Comparison of ENCODE assay signal across 1 cellular context in genomic region chr5:115487750-115488149, GRCh38.
TF ChIP-seq lines count a peak whose summit lies in the region.

No MANE protein-coding gene starts in this region.

TF ChIP-seq in GM12878, 131 proteins besides CTCF, POLR2A, EP300 and RAD21 (continued from another document):
- TF ChIP-seq KLF5 (IDR thresholded peaks at IDR 0.05; ENCODE audit: partially characterized antibody) (no peak), CBX5 (IDR thresholded peaks at IDR 0.05; ENCODE audit: low read depth) (no peak), TARDBP (IDR thresholded peaks at IDR 0.05; ENCODE audit: borderline replicate concordance) (no peak), PML (IDR thresholded peaks at IDR 0.05; ENCODE audit: low read length) (no peak), E2F8 (IDR thresholded peaks at IDR 0.05; ENCODE audit: low read depth, partially characterized antibody) (no peak), ZBTB40 (IDR thresholded peaks at IDR 0.05; ENCODE audit: borderline replicate concordance) (no peak), SUZ12 (IDR thresholded peaks at IDR 0.05; ENCODE audit: unreplicated experiment) (no peak), SREBF1 (IDR thresholded peaks at IDR 0.05; ENCODE audit: low read length) (no peak), TAF1 (IDR thresholded peaks at IDR 0.05; ENCODE audit: borderline replicate concordance, low read depth, low read length) (no peak), IKZF2 (IDR thresholded peaks at IDR 0.05) (peak; percentile 29 to 52; a peak in 2 of 4 replicates), GATAD2B (conservative IDR thresholded peaks at IDR 0.05; ENCODE audit: low read depth) (no peak), SIX5 (IDR thresholded peaks at IDR 0.05; ENCODE audit: low read depth, low read length, severe bottlenecking) (no peak), NR2C2 (IDR thresholded peaks at IDR 0.05; ENCODE audit: borderline replicate concordance, control insufficient read depth, insufficient read length, low read depth) (no peak), YY1 (IDR thresholded peaks at IDR 0.05; ENCODE audit: low read depth, low read length) (no peak), ZNF207 (IDR thresholded peaks at IDR 0.05; ENCODE audit: borderline replicate concordance) (no peak), SPI1 (IDR thresholded peaks at IDR 0.05; ENCODE audit: borderline replicate concordance, insufficient read depth, low read depth, low read length) (no peak), HSF1 (IDR thresholded peaks at IDR 0.05; ENCODE audit: low read depth, low read length) (no peak), ZNF384 (IDR thresholded peaks at IDR 0.05; ENCODE audit: borderline replicate concordance, low read depth, low read length) (no peak), NR2F1 (conservative IDR thresholded peaks at IDR 0.05) (no peak), WRNIP1 (IDR thresholded peaks at IDR 0.05; ENCODE audit: borderline replicate concordance, low read depth, low read length) (no peak), CREM (IDR thresholded peaks at IDR 0.05; ENCODE audit: low read depth) (peak; percentile 23; the same call in 1 of the 2 replicates), TCF7 (IDR thresholded peaks at IDR 0.05; ENCODE audit: borderline replicate concordance) (no peak), ZZZ3 (IDR thresholded peaks at IDR 0.05; ENCODE audit: control insufficient read depth, insufficient read length, low read depth) (no peak), BCL3 (IDR thresholded peaks at IDR 0.05; ENCODE audit: borderline replicate concordance, insufficient read depth, low read depth, low read length, poor library complexity, severe bottlenecking) (no peak), MTA2 (IDR thresholded peaks at IDR 0.05; ENCODE audit: low read depth) (no peak), POLR2AphosphoS5 (IDR thresholded peaks at IDR 0.05; ENCODE audit: low read length) (no peak), FOXM1 (IDR thresholded peaks at IDR 0.05; ENCODE audit: low read depth, low read length) (peak; percentile 82; the same call in 1 of the 2 replicates), JUND (IDR thresholded peaks at IDR 0.05; ENCODE audit: low read depth, low read length) (no peak), SIN3A (IDR thresholded peaks at IDR 0.05; ENCODE audit: low read depth, low read length) (no peak), SRF (IDR thresholded peaks at IDR 0.05; ENCODE audit: low read depth in 2 of 2, low read length in 2 of 2) (0 out of 4 replicates have a peak, but pooled peaks of 1 of the 2 experiments have one; percentile 26), BCL11A (IDR thresholded peaks at IDR 0.05; ENCODE audit: low read depth, low read length) (0 out of 2 replicates have a peak, but pooled peaks have one; percentile 43), ETV6 (conservative IDR thresholded peaks at IDR 0.05 in 1 of 2, IDR thresholded peaks at IDR 0.05 in 1 of 2; ENCODE audit: borderline replicate concordance in 1 of 2, low read depth in 1 of 2) (no peak), TCF12 (IDR thresholded peaks at IDR 0.05; ENCODE audit: low read depth, low read length) (no peak), RFX5 (IDR thresholded peaks at IDR 0.05; ENCODE audit: low read depth, low read length) (no peak), ZNF622 (IDR thresholded peaks at IDR 0.05) (no peak), BHLHE40 (IDR thresholded peaks at IDR 0.05; ENCODE audit: borderline replicate concordance in 1 of 2, low read depth in 2 of 2, low read length in 1 of 2) (no peak), ZSCAN29 (IDR thresholded peaks at IDR 0.05) (no peak), NRF1 (conservative IDR thresholded peaks at IDR 0.05; ENCODE audit: low read depth, low read length) (no peak), JUNB (IDR thresholded peaks at IDR 0.05) (peak; percentile 89)
- TF ChIP-seq, protein P1, sequence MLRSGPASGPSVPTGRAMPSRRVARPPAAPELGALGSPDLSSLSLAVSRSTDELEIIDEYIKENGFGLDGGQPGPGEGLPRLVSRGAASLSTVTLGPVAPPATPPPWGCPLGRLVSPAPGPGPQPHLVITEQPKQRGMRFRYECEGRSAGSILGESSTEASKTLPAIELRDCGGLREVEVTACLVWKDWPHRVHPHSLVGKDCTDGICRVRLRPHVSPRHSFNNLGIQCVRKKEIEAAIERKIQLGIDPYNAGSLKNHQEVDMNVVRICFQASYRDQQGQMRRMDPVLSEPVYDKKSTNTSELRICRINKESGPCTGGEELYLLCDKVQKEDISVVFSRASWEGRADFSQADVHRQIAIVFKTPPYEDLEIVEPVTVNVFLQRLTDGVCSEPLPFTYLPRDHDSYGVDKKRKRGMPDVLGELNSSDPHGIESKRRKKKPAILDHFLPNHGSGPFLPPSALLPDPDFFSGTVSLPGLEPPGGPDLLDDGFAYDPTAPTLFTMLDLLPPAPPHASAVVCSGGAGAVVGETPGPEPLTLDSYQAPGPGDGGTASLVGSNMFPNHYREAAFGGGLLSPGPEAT (IDR thresholded peaks at IDR 0.05; ENCODE audit: low read depth): 0 out of 2 replicates have a peak, but pooled peaks have one; percentile 29
- TF ChIP-seq, protein P2, sequence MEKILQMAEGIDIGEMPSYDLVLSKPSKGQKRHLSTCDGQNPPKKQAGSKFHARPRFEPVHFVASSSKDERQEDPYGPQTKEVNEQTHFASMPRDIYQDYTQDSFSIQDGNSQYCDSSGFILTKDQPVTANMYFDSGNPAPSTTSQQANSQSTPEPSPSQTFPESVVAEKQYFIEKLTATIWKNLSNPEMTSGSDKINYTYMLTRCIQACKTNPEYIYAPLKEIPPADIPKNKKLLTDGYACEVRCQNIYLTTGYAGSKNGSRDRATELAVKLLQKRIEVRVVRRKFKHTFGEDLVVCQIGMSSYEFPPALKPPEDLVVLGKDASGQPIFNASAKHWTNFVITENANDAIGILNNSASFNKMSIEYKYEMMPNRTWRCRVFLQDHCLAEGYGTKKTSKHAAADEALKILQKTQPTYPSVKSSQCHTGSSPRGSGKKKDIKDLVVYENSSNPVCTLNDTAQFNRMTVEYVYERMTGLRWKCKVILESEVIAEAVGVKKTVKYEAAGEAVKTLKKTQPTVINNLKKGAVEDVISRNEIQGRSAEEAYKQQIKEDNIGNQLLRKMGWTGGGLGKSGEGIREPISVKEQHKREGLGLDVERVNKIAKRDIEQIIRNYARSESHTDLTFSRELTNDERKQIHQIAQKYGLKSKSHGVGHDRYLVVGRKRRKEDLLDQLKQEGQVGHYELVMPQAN (conservative IDR thresholded peaks at IDR 0.05): no peak
- TF ChIP-seq, protein P3, sequence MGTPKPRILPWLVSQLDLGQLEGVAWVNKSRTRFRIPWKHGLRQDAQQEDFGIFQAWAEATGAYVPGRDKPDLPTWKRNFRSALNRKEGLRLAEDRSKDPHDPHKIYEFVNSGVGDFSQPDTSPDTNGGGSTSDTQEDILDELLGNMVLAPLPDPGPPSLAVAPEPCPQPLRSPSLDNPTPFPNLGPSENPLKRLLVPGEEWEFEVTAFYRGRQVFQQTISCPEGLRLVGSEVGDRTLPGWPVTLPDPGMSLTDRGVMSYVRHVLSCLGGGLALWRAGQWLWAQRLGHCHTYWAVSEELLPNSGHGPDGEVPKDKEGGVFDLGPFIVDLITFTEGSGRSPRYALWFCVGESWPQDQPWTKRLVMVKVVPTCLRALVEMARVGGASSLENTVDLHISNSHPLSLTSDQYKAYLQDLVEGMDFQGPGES (IDR thresholded peaks at IDR 0.05): no peak
